In the genomic region with DNA sequence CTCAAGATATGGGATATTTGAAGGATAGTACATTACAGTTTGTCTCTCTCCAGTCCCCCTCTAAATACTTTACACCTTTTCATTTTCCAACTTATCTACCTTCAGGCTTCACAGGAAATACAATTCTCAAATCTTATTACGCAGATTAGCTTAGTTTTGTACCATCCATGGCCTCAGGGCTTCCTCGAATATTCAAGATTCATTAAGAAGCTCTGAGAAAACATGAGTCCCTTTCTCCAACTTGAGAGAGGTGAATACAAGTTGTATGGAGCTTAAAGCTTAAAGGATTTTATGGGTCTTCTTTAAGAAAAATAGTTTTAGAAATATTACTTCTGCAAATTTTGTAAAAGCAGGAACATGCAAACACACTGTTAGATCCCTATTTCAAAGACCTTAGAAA, we compare ENCODE assay signal across 1 cellular context.
TF ChIP-seq lines count a peak whose summit lies in the region.

No MANE protein-coding gene starts in this region.

TF ChIP-seq in HepG2, 621 proteins besides CTCF, POLR2A, EP300 and RAD21 (continued from another document):
- no peak for TF ChIP-seq PCBP2 (optimal IDR thresholded peaks at IDR 0.05; ENCODE audit: low read depth, low read length, poor library complexity, severe bottlenecking)
- no peak for TF ChIP-seq PAWR (CRISPR knock-in tag; IDR thresholded peaks at IDR 0.05; ENCODE audit: borderline replicate concordance)
- TF ChIP-seq ZNF501 (CRISPR knock-in tag; IDR thresholded peaks at IDR 0.05) = no peak
- TF ChIP-seq ZMYM2 (CRISPR knock-in tag; IDR thresholded peaks at IDR 0.05) = no peak
- no peak for TF ChIP-seq ELF1 (CRISPR knock-in tag; IDR thresholded peaks at IDR 0.05)
- no peak for TF ChIP-seq IKZF1 (IDR thresholded peaks at IDR 0.05)
- TF ChIP-seq, protein P1, sequence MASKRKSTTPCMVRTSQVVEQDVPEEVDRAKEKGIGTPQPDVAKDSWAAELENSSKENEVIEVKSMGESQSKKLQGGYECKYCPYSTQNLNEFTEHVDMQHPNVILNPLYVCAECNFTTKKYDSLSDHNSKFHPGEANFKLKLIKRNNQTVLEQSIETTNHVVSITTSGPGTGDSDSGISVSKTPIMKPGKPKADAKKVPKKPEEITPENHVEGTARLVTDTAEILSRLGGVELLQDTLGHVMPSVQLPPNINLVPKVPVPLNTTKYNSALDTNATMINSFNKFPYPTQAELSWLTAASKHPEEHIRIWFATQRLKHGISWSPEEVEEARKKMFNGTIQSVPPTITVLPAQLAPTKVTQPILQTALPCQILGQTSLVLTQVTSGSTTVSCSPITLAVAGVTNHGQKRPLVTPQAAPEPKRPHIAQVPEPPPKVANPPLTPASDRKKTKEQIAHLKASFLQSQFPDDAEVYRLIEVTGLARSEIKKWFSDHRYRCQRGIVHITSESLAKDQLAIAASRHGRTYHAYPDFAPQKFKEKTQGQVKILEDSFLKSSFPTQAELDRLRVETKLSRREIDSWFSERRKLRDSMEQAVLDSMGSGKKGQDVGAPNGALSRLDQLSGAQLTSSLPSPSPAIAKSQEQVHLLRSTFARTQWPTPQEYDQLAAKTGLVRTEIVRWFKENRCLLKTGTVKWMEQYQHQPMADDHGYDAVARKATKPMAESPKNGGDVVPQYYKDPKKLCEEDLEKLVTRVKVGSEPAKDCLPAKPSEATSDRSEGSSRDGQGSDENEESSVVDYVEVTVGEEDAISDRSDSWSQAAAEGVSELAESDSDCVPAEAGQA (IDR thresholded peaks at IDR 0.05; ENCODE audit: low read depth) = no peak
- TF ChIP-seq, protein P1 (CRISPR knock-in tag; IDR thresholded peaks at IDR 0.05; ENCODE audit: borderline replicate concordance) = no peak
- no peak for TF ChIP-seq ZNF550 (CRISPR knock-in tag; IDR thresholded peaks at IDR 0.05; ENCODE audit: borderline replicate concordance)
- TF ChIP-seq, protein P2, sequence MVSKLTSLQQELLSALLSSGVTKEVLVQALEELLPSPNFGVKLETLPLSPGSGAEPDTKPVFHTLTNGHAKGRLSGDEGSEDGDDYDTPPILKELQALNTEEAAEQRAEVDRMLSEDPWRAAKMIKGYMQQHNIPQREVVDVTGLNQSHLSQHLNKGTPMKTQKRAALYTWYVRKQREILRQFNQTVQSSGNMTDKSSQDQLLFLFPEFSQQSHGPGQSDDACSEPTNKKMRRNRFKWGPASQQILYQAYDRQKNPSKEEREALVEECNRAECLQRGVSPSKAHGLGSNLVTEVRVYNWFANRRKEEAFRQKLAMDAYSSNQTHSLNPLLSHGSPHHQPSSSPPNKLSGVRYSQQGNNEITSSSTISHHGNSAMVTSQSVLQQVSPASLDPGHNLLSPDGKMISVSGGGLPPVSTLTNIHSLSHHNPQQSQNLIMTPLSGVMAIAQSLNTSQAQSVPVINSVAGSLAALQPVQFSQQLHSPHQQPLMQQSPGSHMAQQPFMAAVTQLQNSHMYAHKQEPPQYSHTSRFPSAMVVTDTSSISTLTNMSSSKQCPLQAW (CRISPR knock-in tag; IDR thresholded peaks at IDR 0.05) = no peak
- TF ChIP-seq CREM (IDR thresholded peaks at IDR 0.05) = no peak
- TF ChIP-seq CREM (CRISPR knock-in tag; IDR thresholded peaks at IDR 0.05) = no peak
- TF ChIP-seq, protein P3, sequence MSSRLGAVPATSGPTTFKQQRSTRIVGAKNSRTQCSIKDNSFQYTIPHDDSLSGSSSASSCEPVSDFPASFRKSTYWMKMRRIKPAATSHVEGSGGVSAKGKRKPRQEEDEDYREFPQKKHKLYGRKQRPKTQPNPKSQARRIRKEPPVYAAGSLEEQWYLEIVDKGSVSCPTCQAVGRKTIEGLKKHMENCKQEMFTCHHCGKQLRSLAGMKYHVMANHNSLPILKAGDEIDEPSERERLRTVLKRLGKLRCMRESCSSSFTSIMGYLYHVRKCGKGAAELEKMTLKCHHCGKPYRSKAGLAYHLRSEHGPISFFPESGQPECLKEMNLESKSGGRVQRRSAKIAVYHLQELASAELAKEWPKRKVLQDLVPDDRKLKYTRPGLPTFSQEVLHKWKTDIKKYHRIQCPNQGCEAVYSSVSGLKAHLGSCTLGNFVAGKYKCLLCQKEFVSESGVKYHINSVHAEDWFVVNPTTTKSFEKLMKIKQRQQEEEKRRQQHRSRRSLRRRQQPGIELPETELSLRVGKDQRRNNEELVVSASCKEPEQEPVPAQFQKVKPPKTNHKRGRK (CRISPR knock-in tag; IDR thresholded peaks at IDR 0.05) = no peak
